ENCODE assay signal across 10 cellular contexts in the genomic region with DNA sequence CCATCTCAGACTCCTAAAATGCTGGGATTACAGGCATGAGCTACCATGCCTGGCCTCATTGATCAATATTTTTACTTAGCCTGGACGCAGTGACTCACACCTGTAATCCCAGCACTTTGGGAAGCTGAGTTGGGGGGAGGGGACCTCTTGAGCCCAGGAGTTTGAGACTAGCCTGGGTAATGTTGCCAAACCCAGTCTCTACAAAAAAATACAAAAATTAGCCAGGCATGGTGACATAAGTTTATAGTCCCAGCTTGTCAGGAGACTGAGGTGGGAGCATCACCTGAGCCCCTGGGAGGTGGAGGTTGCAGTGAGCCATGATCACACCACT. TPM values are rescaled to one million over a fixed set of nuclear protein-coding genes. Genes with fewer than 3 reads are reported as not detected.
DNase-seq lines count a peak whose midpoint lies in the region; ATAC-seq and TF ChIP-seq lines count a peak whose summit lies in the region.
"Had no signal": no experiment of that assay in that cellular context is flagged by ENCODE, and none has a peak within 500 bp of the region (broad histone marks: within the 10 kb centered on the region; RNA-seq: fewer than 3 reads in every experiment).

No MANE protein-coding gene starts in this region.

- H3K9me2 ChIP-seq in GM23248 (ENCODE audit: insufficient read depth), result no peaks in the 10 kb centered on the region

- POLR2A ChIA-PET in A673 (lab: Charles Lee; ENCODE audit: low non-redundant PET), result interaction anchor here (0.7 kb wide), 1 partner anchor 12 kb away, joined by 3 read pairs; no protein-coding TSS in a partner anchor
- POLR2A ChIA-PET in WTC11 (lab: Charles Lee), result interaction anchor here (0.6 to 2.8 kb wide), 5 partner anchors 19 to 112 kb away, joined by 3 to 23 read pairs (median 4); a partner anchor contains a TSS

- peak overlapping the region; percentile 99 for H3K4me2 ChIP-seq in GM23248 (ENCODE audit: unreplicated experiment)

- intact Hi-C loops in A673 (cut with micrococcal nuclease; ENCODE audit: unreplicated experiment), result loop anchor here (5.0 kb wide), 1 partner anchor 345 kb away; a partner anchor contains a TSS

- H3K9me3 Mint-ChIP-seq in WTC11, result peaks cover 6% of the 10 kb centered on the region

- H3K27ac ChIP-seq in A673 (ENCODE audit: low read depth, low read length, poor library complexity, severe bottlenecking) (peak overlapping the region; percentile 95), GM23248 (no peak overlapping the region)

- H3K36me3 ChIP-seq in A673 (ENCODE audit: insufficient read depth, low read length, poor library complexity, severe bottlenecking) (peaks cover 14% of the 10 kb centered on the region), GM23248 (ENCODE audit: low read depth) (no peaks in the 10 kb centered on the region)

- no peak overlapping the region for H2AFZ ChIP-seq in GM23248

- peaks cover 19% of the 10 kb centered on the region for H3K4me1 ChIP-seq in A673 (ENCODE audit: insufficient read depth, low read length, poor library complexity, severe bottlenecking)
- H3K4me1 ChIP-seq in GM23248 (ENCODE audit: insufficient read depth), result peaks cover 11% of the 10 kb centered on the region

- H3K36me3 Mint-ChIP-seq in WTC11, result peaks cover 33% of the 10 kb centered on the region

- peak overlapping the region; percentile 79 for H3K4me3 ChIP-seq in A673 (ENCODE audit: low read depth, low read length, poor library complexity, severe bottlenecking)
- H3K4me3 ChIP-seq in GM23248, result peak overlapping the region; percentile 97; the same call in 1 of the 2 replicates
- peak overlapping the region; percentile 96 for H3K4me3 ChIP-seq in iPS-18c (ENCODE audit: insufficient read depth, low read depth, low read length)

- in situ Hi-C loops in GM23248 (cut with MboI), result no loop called here

- H3K9me3 ChIP-seq in A673 (ENCODE audit: low read depth, low read length, poor library complexity, severe bottlenecking) (no peaks in the 10 kb centered on the region), GM23248 (ENCODE audit: low read depth) (no peaks in the 10 kb centered on the region), iPS-18c (ENCODE audit: control insufficient read depth, insufficient read depth, low read length) (no peaks in the 10 kb centered on the region)

- H4K20me1 ChIP-seq in GM23248 (ENCODE audit: insufficient read depth), result no peaks in the 10 kb centered on the region

- peaks cover 67% of the 10 kb centered on the region for H3K79me2 ChIP-seq in GM23248 (ENCODE audit: insufficient read depth)

- peak overlapping the region; percentile 96; the same call in 1 of the 2 replicates for H3K9ac ChIP-seq in GM23248

- TF ChIP-seq CTCF in A673 (conservative IDR thresholded peaks at IDR 0.05; ENCODE audit: low read depth, low read length) (no peak), WTC11 (IDR thresholded peaks at IDR 0.05) (no peak)

- peak overlapping the region; percentile 94 for H3K27ac Mint-ChIP-seq in WTC11

- H3K4me1 Mint-ChIP-seq in WTC11, result peaks cover 42% of the 10 kb centered on the region

- no peaks in the 10 kb centered on the region for H3K27me3 ChIP-seq in A673 (replicated peaks; ENCODE audit: insufficient read depth, low read depth, low read length, poor library complexity)
- H3K27me3 ChIP-seq in GM23248 (replicated peaks; ENCODE audit: insufficient read depth), result no peaks in the 10 kb centered on the region

- peaks cover 13% of the 10 kb centered on the region; the same call in 1 of the 2 replicates for H3F3A ChIP-seq in GM23248 (ENCODE audit: insufficient read depth)

- BruUV-seq in A673 (replicated peaks; lab: Mats Ljungman, UMichigan), result no TSS peak

- ATAC-seq in WTC11 (no peak), GM19035 (IDR thresholded peaks at IDR 0.05; ENCODE audit: unreplicated experiment) (no peak)

- DNase-seq in A673 (ENCODE audit: low spot score), result no peak
- no peak for DNase-seq in GM23248
- no peak for DNase-seq in WTC11 (ENCODE audit: low spot score)
- DNase-seq in NK-92 (lab: John Stamatoyannopoulos, UW; ENCODE audit: unreplicated experiment), result no peak
- DNase-seq in NCI-H526 treated with DMSO at 0.1 percent for 48 hours (lab: John Stamatoyannopoulos, UW), result no peak
- DNase-seq in Ammon's horn (ENCODE audit: low spot score), result no peak
- DNase-seq: IMR-90, small intestine had no signal

- 94 to 100% methylated on average over 1 of the region's 1 CpG for WGBS in GM23248 (ENCODE audit: low coverage in 1 of 2, low lambda C conversion rate in 2 of 2, missing lambda C conversion rate in 2 of 2), 2 experiments

- H3K4me3 Mint-ChIP-seq in WTC11, result peak overlapping the region; percentile 96

- CTCF ChIA-PET in A673 (lab: Charles Lee), result interaction anchor here (0.9 kb wide), 1 partner anchor 53 kb away, joined by 4 read pairs; no protein-coding TSS in a partner anchor
- CTCF ChIA-PET in WTC11 (lab: Charles Lee), result interaction anchor here (0.7 to 3.4 kb wide), 5 partner anchors 9 to 119 kb away, joined by 3 to 19 read pairs (median 15); a partner anchor contains a TSS

- peaks cover 8% of the 10 kb centered on the region; the same call in 1 of the 2 replicates for H3K27me3 Mint-ChIP-seq in WTC11 (ENCODE audit: low read depth)

TF ChIP-seq in WTC11, 78 proteins besides CTCF, POLR2A, EP300 and RAD21 (continues in another document):
- TF ChIP-seq IRF2 (CRISPR knock-in tag; IDR thresholded peaks at IDR 0.05; ENCODE audit: borderline replicate concordance, low read depth) (no peak), PRRX2 (CRISPR knock-in tag; IDR thresholded peaks at IDR 0.05) (no peak), ZNF219 (CRISPR knock-in tag; IDR thresholded peaks at IDR 0.05; ENCODE audit: borderline replicate concordance) (no peak)
- TF ChIP-seq, protein P1, sequence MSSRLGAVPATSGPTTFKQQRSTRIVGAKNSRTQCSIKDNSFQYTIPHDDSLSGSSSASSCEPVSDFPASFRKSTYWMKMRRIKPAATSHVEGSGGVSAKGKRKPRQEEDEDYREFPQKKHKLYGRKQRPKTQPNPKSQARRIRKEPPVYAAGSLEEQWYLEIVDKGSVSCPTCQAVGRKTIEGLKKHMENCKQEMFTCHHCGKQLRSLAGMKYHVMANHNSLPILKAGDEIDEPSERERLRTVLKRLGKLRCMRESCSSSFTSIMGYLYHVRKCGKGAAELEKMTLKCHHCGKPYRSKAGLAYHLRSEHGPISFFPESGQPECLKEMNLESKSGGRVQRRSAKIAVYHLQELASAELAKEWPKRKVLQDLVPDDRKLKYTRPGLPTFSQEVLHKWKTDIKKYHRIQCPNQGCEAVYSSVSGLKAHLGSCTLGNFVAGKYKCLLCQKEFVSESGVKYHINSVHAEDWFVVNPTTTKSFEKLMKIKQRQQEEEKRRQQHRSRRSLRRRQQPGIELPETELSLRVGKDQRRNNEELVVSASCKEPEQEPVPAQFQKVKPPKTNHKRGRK (CRISPR knock-in tag; IDR thresholded peaks at IDR 0.05; ENCODE audit: borderline replicate concordance), result no peak
- TF ChIP-seq, protein P2, sequence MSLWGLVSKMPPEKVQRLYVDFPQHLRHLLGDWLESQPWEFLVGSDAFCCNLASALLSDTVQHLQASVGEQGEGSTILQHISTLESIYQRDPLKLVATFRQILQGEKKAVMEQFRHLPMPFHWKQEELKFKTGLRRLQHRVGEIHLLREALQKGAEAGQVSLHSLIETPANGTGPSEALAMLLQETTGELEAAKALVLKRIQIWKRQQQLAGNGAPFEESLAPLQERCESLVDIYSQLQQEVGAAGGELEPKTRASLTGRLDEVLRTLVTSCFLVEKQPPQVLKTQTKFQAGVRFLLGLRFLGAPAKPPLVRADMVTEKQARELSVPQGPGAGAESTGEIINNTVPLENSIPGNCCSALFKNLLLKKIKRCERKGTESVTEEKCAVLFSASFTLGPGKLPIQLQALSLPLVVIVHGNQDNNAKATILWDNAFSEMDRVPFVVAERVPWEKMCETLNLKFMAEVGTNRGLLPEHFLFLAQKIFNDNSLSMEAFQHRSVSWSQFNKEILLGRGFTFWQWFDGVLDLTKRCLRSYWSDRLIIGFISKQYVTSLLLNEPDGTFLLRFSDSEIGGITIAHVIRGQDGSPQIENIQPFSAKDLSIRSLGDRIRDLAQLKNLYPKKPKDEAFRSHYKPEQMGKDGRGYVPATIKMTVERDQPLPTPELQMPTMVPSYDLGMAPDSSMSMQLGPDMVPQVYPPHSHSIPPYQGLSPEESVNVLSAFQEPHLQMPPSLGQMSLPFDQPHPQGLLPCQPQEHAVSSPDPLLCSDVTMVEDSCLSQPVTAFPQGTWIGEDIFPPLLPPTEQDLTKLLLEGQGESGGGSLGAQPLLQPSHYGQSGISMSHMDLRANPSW (CRISPR knock-in tag; conservative IDR thresholded peaks at IDR 0.05; ENCODE audit: low read depth), result no peak
- TF ChIP-seq, protein P3, sequence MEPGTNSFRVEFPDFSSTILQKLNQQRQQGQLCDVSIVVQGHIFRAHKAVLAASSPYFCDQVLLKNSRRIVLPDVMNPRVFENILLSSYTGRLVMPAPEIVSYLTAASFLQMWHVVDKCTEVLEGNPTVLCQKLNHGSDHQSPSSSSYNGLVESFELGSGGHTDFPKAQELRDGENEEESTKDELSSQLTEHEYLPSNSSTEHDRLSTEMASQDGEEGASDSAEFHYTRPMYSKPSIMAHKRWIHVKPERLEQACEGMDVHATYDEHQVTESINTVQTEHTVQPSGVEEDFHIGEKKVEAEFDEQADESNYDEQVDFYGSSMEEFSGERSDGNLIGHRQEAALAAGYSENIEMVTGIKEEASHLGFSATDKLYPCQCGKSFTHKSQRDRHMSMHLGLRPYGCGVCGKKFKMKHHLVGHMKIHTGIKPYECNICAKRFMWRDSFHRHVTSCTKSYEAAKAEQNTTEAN (CRISPR knock-in tag; IDR thresholded peaks at IDR 0.05), result no peak
- TF ChIP-seq, protein P4, sequence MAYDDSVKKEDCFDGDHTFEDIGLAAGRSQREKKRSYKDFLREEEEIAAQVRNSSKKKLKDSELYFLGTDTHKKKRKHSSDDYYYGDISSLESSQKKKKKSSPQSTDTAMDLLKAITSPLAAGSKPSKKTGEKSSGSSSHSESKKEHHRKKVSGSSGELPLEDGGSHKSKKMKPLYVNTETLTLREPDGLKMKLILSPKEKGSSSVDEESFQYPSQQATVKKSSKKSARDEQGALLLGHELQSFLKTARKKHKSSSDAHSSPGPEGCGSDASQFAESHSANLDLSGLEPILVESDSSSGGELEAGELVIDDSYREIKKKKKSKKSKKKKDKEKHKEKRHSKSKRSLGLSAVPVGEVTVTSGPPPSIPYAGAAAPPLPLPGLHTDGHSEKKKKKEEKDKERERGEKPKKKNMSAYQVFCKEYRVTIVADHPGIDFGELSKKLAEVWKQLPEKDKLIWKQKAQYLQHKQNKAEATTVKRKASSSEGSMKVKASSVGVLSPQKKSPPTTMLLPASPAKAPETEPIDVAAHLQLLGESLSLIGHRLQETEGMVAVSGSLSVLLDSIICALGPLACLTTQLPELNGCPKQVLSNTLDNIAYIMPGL (CRISPR knock-in tag; IDR thresholded peaks at IDR 0.05), result no peak

RNA-seq across cellular contexts. Expression of a gene that starts 1.9 kb away (rescaled TPM):
- total RNA-seq in A673 (2021), result 302 and 314 TPM in 2 replicates
- 132 and 177 TPM in 2 replicates for total RNA-seq in GM23248 (2014; rRNA removed; shearing (Covaris generic))
- polyA plus RNA-seq in GM23248 (2016; fragmentation: Nextera tagmentation; extraction: Ambion mirVana), result 143 and 154 TPM in 2 replicates
- 215 to 224 TPM (median 221 TPM) in 3 replicates for total RNA-seq in WTC11 (2021)

RNA-seq across cellular contexts. Expression of a gene that starts 18.9 kb away (rescaled TPM):
- total RNA-seq in A673 (2021) (94.4 and 94.8 TPM in 2 replicates), WTC11 (2021) (67.2 to 75.5 TPM (median 73.2 TPM) in 3 replicates)
- total RNA-seq in GM23248 (2014; rRNA removed; shearing (Covaris generic)), result 9.1 and 9.9 TPM in 2 replicates
- 6.0 and 7.0 TPM in 2 replicates for polyA plus RNA-seq in GM23248 (2016; fragmentation: Nextera tagmentation; extraction: Ambion mirVana)
